In genomic region chr17:53719229-53719628, GRCh38 we compare ENCODE assay signal across 27 cellular contexts.
DNase-seq lines count a peak whose midpoint lies in the region; TF ChIP-seq lines count a peak whose summit lies in the region.
"Had no signal": no experiment of that assay in that cellular context is flagged by ENCODE, and none has a peak within 500 bp of the region (broad histone marks: within the 10 kb centered on the region; RNA-seq: fewer than 3 reads in every experiment).

No MANE protein-coding gene starts in this region.

- intact Hi-C loops in uterus (cut with DNase I; ENCODE audit: low total_unique reads): no loop called here

- H3K9me3 ChIP-seq in uterus: no peaks in the 10 kb centered on the region
- H3K9me3 ChIP-seq: ascending aorta, esophagus muscularis mucosa had no signal

- no peaks in the 10 kb centered on the region for H3K27me3 ChIP-seq in uterus
- H3K27me3 ChIP-seq: ascending aorta, esophagus muscularis mucosa, foreskin keratinocyte, heart right ventricle, upper lobe of left lung had no signal

- peak; percentile 21 for DNase-seq in ACHN
- peak; percentile 31 for DNase-seq in LHCN-M2 (ENCODE audit: low read depth)
- peak; percentile 21 for DNase-seq in astrocyte of the hippocampus (ENCODE audit: low read depth, low spot score)
- peak; percentile 3 for DNase-seq in medulla oblongata (ENCODE audit: extremely low spot score)
- no peak for DNase-seq in cerebellar nuclear complex (lab: John Stamatoyannopoulos, UW)
- no peak for DNase-seq in uterus
- no peak for DNase-seq in NCI-H2196 (lab: John Stamatoyannopoulos, UW; ENCODE audit: unreplicated experiment)
- DNase-seq in GM03348 (ENCODE audit: low spot score): no peak
- DNase-seq: activated effector memory CD4-positive, alpha-beta T cell treated with anti-CD3 and anti-CD28 coated beads, Interleukin-2, amount 50 U/mL, for 16 hours; activated naive CD8-positive, alpha-beta T cell treated with anti-CD3 and anti-CD28 coated beads, Interleukin-2, amount 10 ng/mL, durations not matched to agents 7 days and 5 days; activated T-cell treated with anti-CD3 and anti-CD28 coated beads, Interleukin-2, amount 50 U/mL, for 24 hours; Calu3; CD4-positive, CD25-positive, alpha-beta regulatory T cell; central memory CD4-positive, alpha-beta T cell; DND-41; heart right ventricle; KBM-7; MM.1S; NCI-H1436 treated with DMSO at 0.1 percent for 48 hours; NCI-H2107; NCI-H510A; stimulated activated naive B cell treated with anti-CD40 and anti-IgM and Interleukin-4, amounts not matched to agents 10 μg/mL and 1 μg/mL and 100 μg/mL, for 72 hours; T-helper 2 cell; upper lobe of left lung had no signal

- in situ Hi-C loops in ACHN (cut with HindIII; ENCODE audit: low pct_ligation_motif_present, low pct_unique_long_range_greater_than_20kb, low sequenced_read_pairs): no loop called here

- no peak overlapping the region for H3K4me3 ChIP-seq in uterus
- H3K4me3 ChIP-seq: ascending aorta, esophagus muscularis mucosa, heart right ventricle, upper lobe of left lung had no signal

- H3K36me3 ChIP-seq in uterus: no peaks in the 10 kb centered on the region
- H3K36me3 ChIP-seq: ascending aorta, esophagus muscularis mucosa, heart right ventricle, upper lobe of left lung had no signal

- no peak for TF ChIP-seq CTCF in uterus (IDR thresholded peaks at IDR 0.05)

- H3K4me1 ChIP-seq in uterus: no peaks in the 10 kb centered on the region
- H3K4me1 ChIP-seq: ascending aorta, heart right ventricle, upper lobe of left lung had no signal

- TF ChIP-seq POLR2A in uterus (IDR thresholded peaks at IDR 0.05): no peak

- H3K27ac ChIP-seq in uterus: no peak overlapping the region
- H3K27ac ChIP-seq: ascending aorta, esophagus muscularis mucosa, foreskin keratinocyte, heart right ventricle, upper lobe of left lung had no signal

Comparison
In these comparisons a context has a peak if more than half of its experiments do, and no peak if none do; other contexts are left out.
1. DNase-seq: peak in ACHN (single experiment), LHCN-M2 (single experiment), astrocyte of the hippocampus (single experiment) and medulla oblongata (single experiment); none in cerebellar nuclear complex (0 of 2), uterus (0 of 2), NCI-H2196 (single experiment) and GM03348 (single experiment).